12 cellular contexts compared by ENCODE assay signal in genomic region chr12:26369588-26369987, GRCh38.
DNase-seq lines count a peak whose midpoint lies in the region; ATAC-seq and TF ChIP-seq lines count a peak whose summit lies in the region.
"Had no signal": no experiment of that assay in that cellular context is flagged by ENCODE, and none has a peak within 500 bp of the region (broad histone marks: within the 10 kb centered on the region; RNA-seq: fewer than 3 reads in every experiment).

No MANE protein-coding gene starts in this region.

- TF ChIP-seq CTCF in AG04449 (IDR thresholded peaks at IDR 0.05; ENCODE audit: insufficient read depth, low read length, missing control alignments) (no peak), brain microvascular endothelial cell (IDR thresholded peaks at IDR 0.05; ENCODE audit: low read depth, low read length, missing control alignments) (no peak)

- no peaks in the 10 kb centered on the region for H3K4me1 ChIP-seq in effector memory CD4-positive, alpha-beta T cell (ENCODE audit: control insufficient read depth, insufficient read depth, low read length, poor library complexity, severe bottlenecking)

- H3K4me1 Mint-ChIP-seq in T-helper 17 cell, result no peaks in the 10 kb centered on the region

- ATAC-seq in T-helper 17 cell, result no peak

- DNase-seq in AG04449 (ENCODE audit: low read depth, low spot score), result peak; percentile 63
- peak; percentile 35 for DNase-seq in HS-27A (ENCODE audit: low read depth)
- peak; percentile 86 for DNase-seq in brain microvascular endothelial cell
- DNase-seq in NCI-H2196 treated with DMSO at 0.1 percent for 48 hours (lab: John Stamatoyannopoulos, UW; ENCODE audit: unreplicated experiment), result no peak
- no peak for DNase-seq in ecto neural progenitor cell (ENCODE audit: low spot score)
- DNase-seq in T-helper 17 cell, result no peak
- no peak for DNase-seq in effector memory CD4-positive, alpha-beta T cell
- DNase-seq: NCI-H146; stimulated activated CD8-positive, alpha-beta memory T cell treated with anti-CD3 and anti-CD28 coated beads, Interleukin-4, amount 100 ng/mL, for 48 hours had no signal

- H3K36me3 Mint-ChIP-seq in T-helper 17 cell (ENCODE audit: low read depth), result peaks cover 2% of the 10 kb centered on the region

- H3K27ac ChIP-seq in brain microvascular endothelial cell (no peak overlapping the region), layer of hippocampus (ENCODE audit: low read depth, low read length) (peak overlapping the region; percentile 33)
- H3K27ac ChIP-seq in effector memory CD4-positive, alpha-beta T cell (ENCODE audit: insufficient read depth, low read length, poor library complexity, severe bottlenecking), result no peak overlapping the region
- H3K27ac ChIP-seq: neutrophil had no signal

- H3K27me3 ChIP-seq in brain microvascular endothelial cell (replicated peaks), result no peaks in the 10 kb centered on the region
- H3K27me3 ChIP-seq in layer of hippocampus (ENCODE audit: control insufficient read depth, insufficient read depth, low read length), result no peaks in the 10 kb centered on the region
- no peaks in the 10 kb centered on the region for H3K27me3 ChIP-seq in effector memory CD4-positive, alpha-beta T cell (replicated peaks; ENCODE audit: control insufficient read depth, insufficient read depth, low read length, poor library complexity, severe bottlenecking)
- H3K27me3 ChIP-seq: neutrophil had no signal

- H3K27ac Mint-ChIP-seq in T-helper 17 cell, result no peak overlapping the region
- H3K27ac Mint-ChIP-seq: T-helper 1 cell treated with Interleukin-12 subunit alpha and Interleukin-12 subunit beta and Interleukin-4 antibody, amounts not matched to agents 30 μg/mL and 1 μg/mL, for 36 hours had no signal

- no peaks in the 10 kb centered on the region for H3K36me3 ChIP-seq in brain microvascular endothelial cell (replicated peaks)
- H3K36me3 ChIP-seq in effector memory CD4-positive, alpha-beta T cell (ENCODE audit: control insufficient read depth, insufficient read depth, low read length), result no peaks in the 10 kb centered on the region
- H3K36me3 ChIP-seq: neutrophil had no signal

- H3K4me3 ChIP-seq in AG04449 (ENCODE audit: low read depth, low read length), result no peak overlapping the region
- no peak overlapping the region for H3K4me3 ChIP-seq in brain microvascular endothelial cell (ENCODE audit: low read depth, low read length)
- H3K4me3 ChIP-seq in effector memory CD4-positive, alpha-beta T cell (ENCODE audit: insufficient read depth, low read depth, low read length, poor library complexity, severe bottlenecking), result no peak overlapping the region

- in situ Hi-C loops in brain microvascular endothelial cell (cut with HindIII; ENCODE audit: low pct_ligation_motif_present, low sequenced_read_pairs), result no loop called here

- H3K27me3 Mint-ChIP-seq in T-helper 17 cell, result no peaks in the 10 kb centered on the region

- H3K4me3 Mint-ChIP-seq in T-helper 17 cell, result no peak overlapping the region
- H3K4me3 Mint-ChIP-seq: T-helper 1 cell treated with Interleukin-12 subunit alpha and Interleukin-12 subunit beta and Interleukin-4 antibody, amounts not matched to agents 30 μg/mL and 1 μg/mL, for 36 hours had no signal

- CTCF ChIA-PET in AG04449 (lab: Yijun Ruan, JAX), result interaction anchor here (1.6 kb wide), 1 partner anchor 24 kb away, joined by 3 read pairs; no protein-coding TSS in a partner anchor

- POLR2A ChIA-PET in AG04449 (lab: Yijun Ruan, JAX), result interaction anchor here (1.0 kb wide), 1 partner anchor 261 kb away, joined by 3 read pairs; no protein-coding TSS in a partner anchor

- no peaks in the 10 kb centered on the region for H3K9me3 ChIP-seq in T-helper 17 cell (ENCODE audit: control insufficient read depth, low read length, poor library complexity, severe bottlenecking)
- no peaks in the 10 kb centered on the region for H3K9me3 ChIP-seq in effector memory CD4-positive, alpha-beta T cell (ENCODE audit: control insufficient read depth, low read length)
- H3K9me3 ChIP-seq: neutrophil had no signal

Comparison
In these comparisons a context has a peak if more than half of its experiments do, and no peak if none do; other contexts are left out.
1. DNase-seq: peak in AG04449 (single experiment), HS-27A (single experiment) and brain microvascular endothelial cell (single experiment); none in NCI-H2196 treated with DMSO at 0.1 percent for 48 hours (single experiment), ecto neural progenitor cell (single experiment), T-helper 17 cell (0 of 3) and effector memory CD4-positive, alpha-beta T cell (0 of 3).